Comparison of ENCODE assay signal across 13 cellular contexts in genomic region chr3:37216597-37217097, GRCh38. TPM values are rescaled to one million over a fixed set of nuclear protein-coding genes. Genes with fewer than 3 reads are reported as not detected.
DNase-seq lines count a peak whose midpoint lies in the region; ATAC-seq and TF ChIP-seq lines count a peak whose summit lies in the region.
"Had no signal": no experiment of that assay in that cellular context is flagged by ENCODE, and none has a peak within 500 bp of the region (broad histone marks: within the 10 kb centered on the region; RNA-seq: fewer than 3 reads in every experiment).

No MANE protein-coding gene starts in this region.

- H3K27ac Mint-ChIP-seq in activated naive CD4-positive, alpha-beta T cell treated with anti-CD3 and anti-CD28 coated beads, Interleukin-2, amount 10 ng/mL, durations not matched to agents 7 days and 5 days, result peak overlapping the region; percentile 39
- no peak overlapping the region for H3K27ac Mint-ChIP-seq in activated naive CD8-positive, alpha-beta T cell treated with anti-CD3 and anti-CD28 coated beads, Interleukin-2, amount 50 U/mL, for 24 hours
- H3K27ac Mint-ChIP-seq: GM23338 had no signal

- H3K4me2 ChIP-seq in DND-41 (ENCODE audit: insufficient read depth, low read length), result no peak overlapping the region
- H3K4me2 ChIP-seq: GM23338 had no signal

- CTCF ChIA-PET in activated naive CD4-positive, alpha-beta T cell treated with anti-CD3 and anti-CD28 coated beads, Interleukin-2, amount 10 ng/mL, durations not matched to agents 7 days and 5 days (lab: Charles Lee), result no interaction called here

- H4K20me1 ChIP-seq in DND-41 (ENCODE audit: insufficient read depth, low read length), result no peaks in the 10 kb centered on the region

- H3K9ac ChIP-seq in DND-41 (ENCODE audit: low read depth, low read length), result no peak overlapping the region

- H3K4me1 ChIP-seq in DND-41 (ENCODE audit: insufficient read depth, low read length) (no peaks in the 10 kb centered on the region), spleen (peaks cover 0 to 14% (median 7%) of the 10 kb centered on the region in 6 donors)

- intact Hi-C loops in spleen (cut with DNase I; ENCODE audit: low total_unique reads) (loop anchor here (10.0 kb wide), 2 partner anchors 192 to 492 kb away; no protein-coding TSS in a partner anchor), Right ventricle myocardium inferior (cut with DNase I) (loop anchor here (10.0 kb wide), 2 partner anchors 162 to 222 kb away; partner anchors contain the start of genes EPM2AIP1 and MLH1)

- no peaks in the 10 kb centered on the region for H3K9me3 Mint-ChIP-seq in activated naive CD4-positive, alpha-beta T cell treated with anti-CD3 and anti-CD28 coated beads, Interleukin-2, amount 10 ng/mL, durations not matched to agents 7 days and 5 days
- no peaks in the 10 kb centered on the region for H3K9me3 Mint-ChIP-seq in activated naive CD8-positive, alpha-beta T cell treated with anti-CD3 and anti-CD28 coated beads, Interleukin-2, amount 50 U/mL, for 24 hours

- H3K36me3 Mint-ChIP-seq in activated naive CD4-positive, alpha-beta T cell treated with anti-CD3 and anti-CD28 coated beads, Interleukin-2, amount 10 ng/mL, durations not matched to agents 7 days and 5 days, result no peaks in the 10 kb centered on the region
- no peaks in the 10 kb centered on the region for H3K36me3 Mint-ChIP-seq in activated naive CD8-positive, alpha-beta T cell treated with anti-CD3 and anti-CD28 coated beads, Interleukin-2, amount 50 U/mL, for 24 hours (ENCODE audit: low read depth)

- no peaks in the 10 kb centered on the region for H3K79me2 ChIP-seq in DND-41 (ENCODE audit: insufficient read depth, low read length)

- no peak overlapping the region for H3K4me3 ChIP-seq in DND-41 (ENCODE audit: low read depth in 1 of 2, low read length in 2 of 2)
- no peak overlapping the region for H3K4me3 ChIP-seq in spleen
- H3K4me3 ChIP-seq: GM23338 had no signal

- H3K27me3 ChIP-seq in DND-41 (ENCODE audit: insufficient read depth, low read length, poor library complexity) (no peaks in the 10 kb centered on the region), spleen (replicated peaks in 1 of 7) (no peaks in the 10 kb centered on the region)

- H3K4me1 Mint-ChIP-seq in activated naive CD4-positive, alpha-beta T cell treated with anti-CD3 and anti-CD28 coated beads, Interleukin-2, amount 10 ng/mL, durations not matched to agents 7 days and 5 days, result peaks cover 6% of the 10 kb centered on the region
- H3K4me1 Mint-ChIP-seq in activated naive CD8-positive, alpha-beta T cell treated with anti-CD3 and anti-CD28 coated beads, Interleukin-2, amount 50 U/mL, for 24 hours, result peaks cover 22% of the 10 kb centered on the region
- H3K4me1 Mint-ChIP-seq: GM23338 had no signal

- no peaks in the 10 kb centered on the region for H3K36me3 ChIP-seq in DND-41 (ENCODE audit: insufficient read depth, low read length)
- no peaks in the 10 kb centered on the region for H3K36me3 ChIP-seq in spleen

- TF ChIP-seq CTCF in DND-41 (IDR thresholded peaks at IDR 0.05; ENCODE audit: borderline replicate concordance, extremely low read depth, low read length, poor library complexity, severe bottlenecking) (no peak), spleen (IDR thresholded peaks at IDR 0.05 in 8 of 11, conservative IDR thresholded peaks at IDR 0.05 in 3 of 11) (no peak)

- H3K9me3 ChIP-seq in DND-41 (ENCODE audit: insufficient read depth, low read length, severe bottlenecking) (peaks cover 14% of the 10 kb centered on the region), spleen (peaks cover 0 to 2% (median 0%) of the 10 kb centered on the region in 8 donors)

- H3K27ac ChIP-seq in DND-41 (ENCODE audit: low read length) (no peak overlapping the region), spleen (peak overlapping the region in 5 of 8 donors; percentile 18 to 74 (median 46))

- H3K4me3 Mint-ChIP-seq in activated naive CD4-positive, alpha-beta T cell treated with anti-CD3 and anti-CD28 coated beads, Interleukin-2, amount 10 ng/mL, durations not matched to agents 7 days and 5 days, result no peak overlapping the region
- H3K4me3 Mint-ChIP-seq in activated naive CD8-positive, alpha-beta T cell treated with anti-CD3 and anti-CD28 coated beads, Interleukin-2, amount 50 U/mL, for 24 hours, result no peak overlapping the region
- H3K4me3 Mint-ChIP-seq: GM23338 had no signal

- ATAC-seq in DND-41 (ENCODE audit: insufficient read depth, low read depth), result peak; percentile 37; the same call in 2 of the 3 replicates
- peak; percentile 47 for ATAC-seq in activated naive CD8-positive, alpha-beta T cell treated with anti-CD3 and anti-CD28 coated beads, Interleukin-2, amount 50 U/mL, for 24 hours
- no peak for ATAC-seq in Right ventricle myocardium inferior
- ATAC-seq: GM23338 had no signal

- no peak overlapping the region for H2AFZ ChIP-seq in DND-41 (ENCODE audit: low read depth, low read length)
- H2AFZ ChIP-seq: GM23338 had no signal

- H3K27me3 Mint-ChIP-seq in activated naive CD4-positive, alpha-beta T cell treated with anti-CD3 and anti-CD28 coated beads, Interleukin-2, amount 10 ng/mL, durations not matched to agents 7 days and 5 days, result peaks cover 8% of the 10 kb centered on the region
- no peaks in the 10 kb centered on the region for H3K27me3 Mint-ChIP-seq in activated naive CD8-positive, alpha-beta T cell treated with anti-CD3 and anti-CD28 coated beads, Interleukin-2, amount 50 U/mL, for 24 hours

- TF ChIP-seq POLR2A in spleen (IDR thresholded peaks at IDR 0.05), result no peak

- WGBS in spleen, 5 donors, result 79 to 85% (median 83%) methylated on average over 3 of the region's 3 CpGs

- DNase-seq in activated naive CD4-positive, alpha-beta T cell treated with anti-CD3 and anti-CD28 coated beads, Interleukin-2, amount 10 ng/mL, durations not matched to agents 7 days and 5 days, result no peak
- no peak for DNase-seq in activated naive CD4-positive, alpha-beta T cell treated with anti-CD3 and anti-CD28 coated beads, Interleukin-2, amount 50 U/mL, for 16 hours
- no peak for DNase-seq in DND-41
- DNase-seq in activated naive CD8-positive, alpha-beta T cell treated with anti-CD3 and anti-CD28 coated beads, Interleukin-2, amount 50 U/mL, for 24 hours, result no peak
- DNase-seq in spleen, result no peak
- no peak for DNase-seq in NCI-H2171 (lab: John Stamatoyannopoulos, UW)
- no peak for DNase-seq in Right ventricle myocardium inferior (ENCODE audit: missing footprints)
- DNase-seq in stimulated activated naive CD4-positive, alpha-beta T cell treated with Interleukin-2 at 50 U/mL for 16 hours (lab: John Stamatoyannopoulos, UW), result no peak
- DNase-seq: Kasumi-1, NCI-H187 treated with DMSO at 0.1 percent for 48 hours, NCI-H2171 treated with DMSO at 0.1 percent for 48 hours, NCI-H774 had no signal

RNA-seq across cellular contexts. Expression of gene GOLGA4, which starts 26.4 kb away (rescaled TPM):
- total RNA-seq in spleen (100 to 1,000 TPM in 1 of 7 donors, 10 to 100 TPM in 6; 75.7 to 121 (median 87.4) TPM), Right ventricle myocardium inferior (167 TPM)
- 10 to 100 TPM; 14.3 to 16.5 (median 16.3) TPM for polyA plus RNA-seq in spleen

RNA-seq across cellular contexts. Expression of gene LRRFIP2, which starts 42.3 kb away (rescaled TPM):
- 100 to 1,000 TPM in 4 of 7 donors, 10 to 100 TPM in 3; 73.5 to 111 (median 104) TPM for total RNA-seq in spleen
- polyA plus RNA-seq in spleen, result 10 to 100 TPM; 18.9 to 50.0 (median 30.5) TPM
- 146 TPM for total RNA-seq in Right ventricle myocardium inferior
